In genomic region chr6:141830530-141830929, GRCh38 we compare ENCODE assay signal across 29 cellular contexts.
DNase-seq lines count a peak whose midpoint lies in the region; ATAC-seq, FAIRE-seq and TF ChIP-seq lines count a peak whose summit lies in the region.
"Had no signal": no experiment of that assay in that cellular context is flagged by ENCODE, and none has a peak within 500 bp of the region (broad histone marks: within the 10 kb centered on the region; RNA-seq: fewer than 3 reads in every experiment).

No MANE protein-coding gene starts in this region.

- no TSS peak for BruUV-seq in HepG2 (replicated peaks; lab: Mats Ljungman, UMichigan)

- CTCF ChIA-PET in HepG2 (lab: Yijun Ruan, JAX; ENCODE audit: low intra/inter-chr PET ratio, low total read pairs): no interaction called here

- H4K20me1 ChIP-seq in neural progenitor cell (ENCODE audit: low read depth) (no peaks in the 10 kb centered on the region), HepG2 (ENCODE audit: insufficient read depth, low read length) (no peaks in the 10 kb centered on the region)

- H3K9me3 ChIP-seq in HUES64 (ENCODE audit: insufficient read depth, low read depth, low read length) (no peaks in the 10 kb centered on the region), neural progenitor cell (ENCODE audit: low read depth) (no peaks in the 10 kb centered on the region), HepG2 (ENCODE audit: low read length) (no peaks in the 10 kb centered on the region)
- H3K9me3 ChIP-seq: SJCRH30 had no signal

- H3K4me1 ChIP-seq in HUES64 (ENCODE audit: insufficient read depth, low read length): peaks cover 21% of the 10 kb centered on the region
- peaks cover 55% of the 10 kb centered on the region for H3K4me1 ChIP-seq in neural progenitor cell
- H3K4me1 ChIP-seq in HepG2 (ENCODE audit: insufficient read depth, low read length): no peaks in the 10 kb centered on the region
- H3K4me1 ChIP-seq: SJCRH30 had no signal

- POLR2A ChIA-PET in HepG2 (lab: Yijun Ruan, JAX): no interaction called here

- no peak for TF ChIP-seq EP300 in HepG2 (IDR thresholded peaks at IDR 0.05; ENCODE audit: low read depth in 2 of 2, low read length in 2 of 2)
- TF ChIP-seq EP300 in HepG2 (CRISPR knock-in tag; IDR thresholded peaks at IDR 0.05; ENCODE audit: borderline replicate concordance): no peak

- H3K4me2 ChIP-seq in neural progenitor cell (peak overlapping the region; percentile 68), HepG2 (ENCODE audit: low read depth, low read length) (no peak overlapping the region)

- 88% methylated on average over 1 of the region's 1 CpG for WGBS in HUES64
- 4% methylated on average over 1 of the region's 1 CpG for WGBS in HepG2 (ENCODE audit: low lambda C conversion rate)

- H2AFZ ChIP-seq in neural progenitor cell (replicated peaks): no peak overlapping the region
- H2AFZ ChIP-seq in HepG2 (ENCODE audit: low read length): no peak overlapping the region

- peaks cover 8% of the 10 kb centered on the region for H3K36me3 Mint-ChIP-seq in neural progenitor cell
- H3K36me3 Mint-ChIP-seq: CD8-positive, alpha-beta T cell had no signal

- H3K4me3 Mint-ChIP-seq in neural progenitor cell: no peak overlapping the region
- H3K4me3 Mint-ChIP-seq: B cell; CD8-positive, alpha-beta T cell had no signal

- in situ Hi-C loops in HepG2 (cut with HindIII; ENCODE audit: extremely low pct_ligation_motif_present, low pct_unique_long_range_greater_than_20kb): no loop called here

- no peak for ATAC-seq in HepG2
- ATAC-seq: CD8-positive, alpha-beta T cell; PC-3; Right ventricle myocardium inferior; SK-N-SH treated with all-trans-retinoic acid at 6 μM for 48 hours had no signal

- H3K27me3 ChIP-seq in HUES64 (ENCODE audit: insufficient read depth, low read length) (no peaks in the 10 kb centered on the region), neural progenitor cell (no peaks in the 10 kb centered on the region), HepG2 (ENCODE audit: control insufficient read depth in 1 of 2, insufficient read depth in 2 of 2, low read length in 2 of 2) (no peaks in the 10 kb centered on the region)
- H3K27me3 ChIP-seq: SJCRH30 had no signal

- H3K9ac ChIP-seq in HUES64 (ENCODE audit: low read depth, low read length): no peak overlapping the region
- H3K9ac ChIP-seq in neural progenitor cell: no peak overlapping the region
- no peak overlapping the region for H3K9ac ChIP-seq in HepG2 (ENCODE audit: insufficient read depth, low read depth, low read length)

- FAIRE-seq in HepG2 (lab: Jason Lieb, UNC): no peak
- FAIRE-seq: GM12892, HTR-8/SVneo had no signal

- H3K36me3 ChIP-seq in HUES64 (ENCODE audit: insufficient read depth, low read length): no peaks in the 10 kb centered on the region
- H3K36me3 ChIP-seq in neural progenitor cell: no peaks in the 10 kb centered on the region
- H3K36me3 ChIP-seq in HepG2 (replicated peaks in 1 of 2; ENCODE audit: control insufficient read depth in 1 of 2, insufficient read depth in 2 of 2, low read length in 2 of 2): no peaks in the 10 kb centered on the region
- H3K36me3 ChIP-seq: SJCRH30 had no signal

- no peak for TF ChIP-seq POLR2A in HepG2 (IDR thresholded peaks at IDR 0.05; ENCODE audit: insufficient read depth in 1 of 2, low read depth in 2 of 2, low read length in 2 of 2)

- no peak for TF ChIP-seq RAD21 in HepG2 (CRISPR knock-in tag; IDR thresholded peaks at IDR 0.05)

- H3K27ac ChIP-seq in HUES64 (ENCODE audit: low read depth, low read length) (peak overlapping the region; percentile 59), neural progenitor cell (peak overlapping the region; percentile 96), HepG2 (ENCODE audit: extremely low read length, insufficient read depth, low read length) (no peak overlapping the region)
- H3K27ac ChIP-seq: 22Rv1, C4-2B, SJCRH30 had no signal

- intact Hi-C loops in HepG2 (cut with micrococcal nuclease; ENCODE audit: unreplicated experiment): no loop called here

- H3K4me3 ChIP-seq in HUES64 (ENCODE audit: low read length) (no peak overlapping the region), neural progenitor cell (peak overlapping the region; percentile 24), HepG2 (replicated peaks in 1 of 3; ENCODE audit: insufficient read depth in 1 of 3, low read depth in 2 of 3, low read length in 3 of 3) (no peak overlapping the region)
- H3K4me3 ChIP-seq: SJCRH30 had no signal

- peaks cover 4% of the 10 kb centered on the region for H3K27me3 Mint-ChIP-seq in neural progenitor cell (ENCODE audit: insufficient read depth, low read depth)
- H3K27me3 Mint-ChIP-seq: B cell had no signal

- H3K4me1 Mint-ChIP-seq in neural progenitor cell: peaks cover 37% of the 10 kb centered on the region
- H3K4me1 Mint-ChIP-seq: B cell had no signal

- peak; percentile 2 for DNase-seq in EH (ENCODE audit: low read depth)
- peak; percentile 33 for DNase-seq in amniotic epithelial cell (ENCODE audit: low read depth)
- DNase-seq in neural progenitor cell (ENCODE audit: low spot score): no peak
- DNase-seq in pons (ENCODE audit: low spot score): no peak
- no peak for DNase-seq in HepG2 (ENCODE audit: low spot score)
- DNase-seq in SW 1271 (lab: John Stamatoyannopoulos, UW): no peak
- DNase-seq: CD8-positive, alpha-beta T cell; DMS 273 treated with DMSO at 0.1 percent for 48 hours; DMS79; H7; Karpas-422; NCI-H1092 treated with DMSO at 0.1 percent for 48 hours; NCI-H146; NCI-H1930; NCI-H2107; NCI-H446; NCI-H524 treated with DMSO at 0.1 percent for 48 hours; NCI-H774; NK-92 treated with Interleukin-12 subunit alpha and Interleukin-12 subunit beta, amount 100 ng/mL, for 24 hours; PC-3; SJCRH30 had no signal

- H3K27ac Mint-ChIP-seq in neural progenitor cell: peak overlapping the region; percentile 74
- H3K27ac Mint-ChIP-seq: B cell; CD8-positive, alpha-beta T cell had no signal

- TF ChIP-seq CTCF in neural progenitor cell (IDR thresholded peaks at IDR 0.05) (no peak), HepG2 (CRISPR knock-in tag; IDR thresholded peaks at IDR 0.05) (no peak)

- peaks cover 19% of the 10 kb centered on the region for H3K9me3 Mint-ChIP-seq in neural progenitor cell
- H3K9me3 Mint-ChIP-seq: CD8-positive, alpha-beta T cell had no signal

- H3K79me2 ChIP-seq in neural progenitor cell (ENCODE audit: low read depth) (no peaks in the 10 kb centered on the region), HepG2 (ENCODE audit: insufficient read depth, low read length) (no peaks in the 10 kb centered on the region)

- H3F3A ChIP-seq in neural progenitor cell (ENCODE audit: low read depth): peaks cover 44% of the 10 kb centered on the region

TF ChIP-seq in HepG2, 621 proteins besides CTCF, POLR2A, EP300 and RAD21:
- TF ChIP-seq ZNF451 (CRISPR knock-in tag; IDR thresholded peaks at IDR 0.05) (no peak), ZMAT5 (CRISPR knock-in tag; IDR thresholded peaks at IDR 0.05; ENCODE audit: borderline replicate concordance, low read depth) (no peak), GTF2F1 (IDR thresholded peaks at IDR 0.05; ENCODE audit: low read length) (no peak), ZBTB7B (CRISPR knock-in tag; IDR thresholded peaks at IDR 0.05) (no peak), ZKSCAN8 (CRISPR knock-in tag; IDR thresholded peaks at IDR 0.05; ENCODE audit: borderline replicate concordance) (no peak), ZSCAN29 (CRISPR knock-in tag; conservative IDR thresholded peaks at IDR 0.05) (no peak), MLXIP (CRISPR knock-in tag; IDR thresholded peaks at IDR 0.05; ENCODE audit: borderline replicate concordance) (no peak), LCORL (IDR thresholded peaks at IDR 0.05) (no peak), LCORL (CRISPR knock-in tag; IDR thresholded peaks at IDR 0.05) (no peak), PTBP1 (IDR thresholded peaks at IDR 0.05; ENCODE audit: low read depth, low read length, poor library complexity, severe bottlenecking) (no peak), SP140L (CRISPR knock-in tag; IDR thresholded peaks at IDR 0.05; ENCODE audit: borderline replicate concordance) (no peak), CCDC6 (CRISPR knock-in tag; IDR thresholded peaks at IDR 0.05) (no peak)

Comparison
In these comparisons a context has a peak if more than half of its experiments do, and no peak if none do; other contexts are left out.
1. DNase-seq: peak in EH (single experiment) and amniotic epithelial cell (single experiment); none in neural progenitor cell (single experiment), pons (single experiment), HepG2 (single experiment) and SW 1271 (0 of 2).